ENCODE assay signal across 1 cellular context in the genomic region with DNA sequence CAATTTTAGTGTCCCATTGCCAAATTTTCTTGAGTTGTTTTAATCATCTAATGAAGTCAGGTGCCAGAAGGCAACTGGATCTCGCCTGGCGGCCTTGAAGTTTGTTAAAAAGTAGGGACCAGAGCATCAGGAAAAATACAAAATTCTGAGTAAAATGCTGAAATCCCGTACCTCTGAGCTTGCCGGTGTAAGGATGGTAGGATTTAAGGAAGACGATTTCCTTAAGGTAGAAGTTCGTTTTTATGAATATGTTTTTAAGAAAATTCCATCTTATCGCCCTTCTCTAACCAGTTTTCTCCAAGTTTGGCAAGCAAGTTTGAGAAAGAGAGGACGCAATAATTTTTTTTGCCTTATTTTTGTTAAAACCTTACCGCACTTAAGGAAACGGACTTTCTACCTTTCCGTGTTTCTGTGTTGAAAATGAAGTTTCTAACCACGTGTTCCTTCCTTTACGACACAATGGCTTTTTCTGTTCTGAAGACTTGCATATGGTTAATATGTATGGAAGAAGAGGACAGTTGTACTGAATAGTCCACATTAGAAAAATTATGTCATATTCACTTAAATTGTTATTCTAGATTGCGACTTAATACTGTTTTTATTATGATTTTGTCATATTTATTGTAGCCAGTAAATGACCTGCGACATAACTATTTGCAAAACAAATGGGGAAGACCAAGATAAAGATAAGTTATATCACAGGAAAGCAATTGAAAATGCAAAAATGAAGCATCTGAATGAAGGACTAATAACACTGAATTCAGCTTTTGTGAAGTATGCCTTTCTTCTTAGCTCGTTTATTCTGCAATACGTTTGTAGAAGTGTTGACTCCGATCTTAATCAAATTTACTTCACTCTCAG.
TF ChIP-seq lines count a peak whose summit lies in the region.

No MANE protein-coding gene starts in this region.

TF ChIP-seq in IMR-90, 13 proteins besides CTCF, POLR2A, EP300 and RAD21 (continued from another document):
- TF ChIP-seq, protein P1, sequence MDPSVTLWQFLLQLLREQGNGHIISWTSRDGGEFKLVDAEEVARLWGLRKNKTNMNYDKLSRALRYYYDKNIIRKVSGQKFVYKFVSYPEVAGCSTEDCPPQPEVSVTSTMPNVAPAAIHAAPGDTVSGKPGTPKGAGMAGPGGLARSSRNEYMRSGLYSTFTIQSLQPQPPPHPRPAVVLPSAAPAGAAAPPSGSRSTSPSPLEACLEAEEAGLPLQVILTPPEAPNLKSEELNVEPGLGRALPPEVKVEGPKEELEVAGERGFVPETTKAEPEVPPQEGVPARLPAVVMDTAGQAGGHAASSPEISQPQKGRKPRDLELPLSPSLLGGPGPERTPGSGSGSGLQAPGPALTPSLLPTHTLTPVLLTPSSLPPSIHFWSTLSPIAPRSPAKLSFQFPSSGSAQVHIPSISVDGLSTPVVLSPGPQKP (IDR thresholded peaks at IDR 0.05; ENCODE audit: borderline replicate concordance, low read depth, low read length), result no peak
- TF ChIP-seq MXI1 (IDR thresholded peaks at IDR 0.05; ENCODE audit: borderline replicate concordance, low read depth, low read length) (no peak), RCOR1 (IDR thresholded peaks at IDR 0.05; ENCODE audit: insufficient replicate concordance, low read length) (no peak), MAFK (IDR thresholded peaks at IDR 0.05; ENCODE audit: low read depth, low read length) (no peak)
